Comparison of ENCODE assay signal across 20 cellular contexts in the genomic region with DNA sequence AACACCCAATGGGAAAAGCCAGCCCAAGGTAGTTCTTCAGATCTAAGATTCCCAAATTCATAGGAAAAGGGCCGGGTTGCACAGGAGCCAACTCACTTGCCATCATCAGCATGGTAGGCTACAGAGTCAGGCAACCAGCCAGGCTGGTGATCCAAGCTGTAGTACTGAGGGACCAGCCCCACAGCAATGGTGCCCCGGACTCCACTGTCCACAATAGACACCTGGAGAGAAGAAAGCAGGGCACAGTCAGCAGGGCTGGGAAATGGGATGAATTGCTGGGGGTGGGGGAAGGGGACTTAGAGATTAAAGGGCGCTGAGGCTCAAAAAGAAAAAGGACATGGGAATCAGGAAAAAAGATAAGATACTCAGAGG. TPM values are rescaled to one million over a fixed set of nuclear protein-coding genes. Genes with fewer than 3 reads are reported as not detected.
DNase-seq lines count a peak whose midpoint lies in the region; ATAC-seq and TF ChIP-seq lines count a peak whose summit lies in the region.
"Had no signal": no experiment of that assay in that cellular context is flagged by ENCODE, and none has a peak within 500 bp of the region (broad histone marks: within the 10 kb centered on the region; RNA-seq: fewer than 3 reads in every experiment).

No MANE protein-coding gene starts in this region.

- H3K27me3 Mint-ChIP-seq in CD14-positive monocyte (ENCODE audit: low read depth in 3 of 3) (no peaks in the 10 kb centered on the region), mesothelial cell of epicardium (ENCODE audit: low read depth) (no peaks in the 10 kb centered on the region)
- no peaks in the 10 kb centered on the region for H3K27me3 Mint-ChIP-seq in activated T-helper 17 cell treated with anti-CD3 and anti-CD28 coated beads, Interleukin-2, amount 50 U/mL, for 72 hours

- ATAC-seq in activated T-helper 17 cell treated with anti-CD3 and anti-CD28 coated beads, Interleukin-2, amount 50 U/mL, for 72 hours (replicated peaks), result no peak
- ATAC-seq in GM18858 (IDR thresholded peaks at IDR 0.05; ENCODE audit: unreplicated experiment), result no peak

- H3K27ac Mint-ChIP-seq in CD14-positive monocyte (peak overlapping the region in 4 of 7 donors; percentile 3 to 51 (median 25)), mesothelial cell of epicardium (peak overlapping the region; percentile 77)
- peak overlapping the region; percentile 34 for H3K27ac Mint-ChIP-seq in activated T-helper 17 cell treated with anti-CD3 and anti-CD28 coated beads, Interleukin-2, amount 50 U/mL, for 72 hours

- H3K9me3 ChIP-seq in stomach smooth muscle (ENCODE audit: control insufficient read depth in 2 of 2, low read length in 2 of 2) (no peaks in the 10 kb centered on the region), BE2C (no peaks in the 10 kb centered on the region)

- H3K9me3 Mint-ChIP-seq in CD14-positive monocyte (no peaks in the 10 kb centered on the region), mesothelial cell of epicardium (no peaks in the 10 kb centered on the region)
- H3K9me3 Mint-ChIP-seq in activated T-helper 17 cell treated with anti-CD3 and anti-CD28 coated beads, Interleukin-2, amount 50 U/mL, for 72 hours, result no peaks in the 10 kb centered on the region

- H3K4me1 ChIP-seq in stomach smooth muscle (ENCODE audit: control insufficient read depth, insufficient read depth, low read length) (peaks cover 66% of the 10 kb centered on the region), BE2C (peaks cover 12% of the 10 kb centered on the region)

- peak overlapping the region; percentile 49 for H3K27ac ChIP-seq in stomach smooth muscle (ENCODE audit: low read length)
- H3K27ac ChIP-seq: C4-2B had no signal

- H3K36me3 Mint-ChIP-seq in CD14-positive monocyte, result peaks cover 67 to 72% of the 10 kb centered on the region in 2 donors
- H3K36me3 Mint-ChIP-seq in activated T-helper 17 cell treated with anti-CD3 and anti-CD28 coated beads, Interleukin-2, amount 50 U/mL, for 72 hours (ENCODE audit: low read depth), result peaks cover 77% of the 10 kb centered on the region
- peaks cover 11% of the 10 kb centered on the region for H3K36me3 Mint-ChIP-seq in mesothelial cell of epicardium

- H3K36me3 ChIP-seq in stomach smooth muscle (ENCODE audit: control insufficient read depth in 2 of 2, insufficient read depth in 2 of 2, low read length in 2 of 2) (peaks cover 20 to 35% of the 10 kb centered on the region in 2 donors), BE2C (no peaks in the 10 kb centered on the region; the same call in none of the 2 replicates)

- DNase-seq in CD14-positive monocyte (ENCODE audit: low spot score) (no peak), mesothelial cell of epicardium (ENCODE audit: low spot score in 2 of 2, unreplicated experiment in 2 of 2) (no peak), BE2C (no peak), NCI-H1105 (lab: John Stamatoyannopoulos, UW) (no peak)
- DNase-seq: COR-L47, GF-D8, IMR-90, Kasumi-1, NCI-H1105 treated with DMSO at 0.1 percent for 48 hours, NCI-H1694 treated with DMSO at 0.1 percent for 48 hours, NCI-H2107, NCI-H2227 treated with DMSO at 0.1 percent for 48 hours, NCI-H524 had no signal

- H3K27me3 ChIP-seq in stomach smooth muscle (ENCODE audit: control insufficient read depth in 1 of 2, insufficient read depth in 2 of 2, low read length in 2 of 2) (no peaks in the 10 kb centered on the region), BE2C (no peaks in the 10 kb centered on the region)

- H3K4me3 Mint-ChIP-seq in CD14-positive monocyte (no peak overlapping the region), mesothelial cell of epicardium (no peak overlapping the region)
- no peak overlapping the region for H3K4me3 Mint-ChIP-seq in activated T-helper 17 cell treated with anti-CD3 and anti-CD28 coated beads, Interleukin-2, amount 50 U/mL, for 72 hours

- H3K9ac ChIP-seq in stomach smooth muscle (ENCODE audit: low read length in 2 of 2), result no peak overlapping the region

- H3K4me1 Mint-ChIP-seq in CD14-positive monocyte, result peaks cover 54% of the 10 kb centered on the region
- peaks cover 28% of the 10 kb centered on the region for H3K4me1 Mint-ChIP-seq in activated T-helper 17 cell treated with anti-CD3 and anti-CD28 coated beads, Interleukin-2, amount 50 U/mL, for 72 hours
- H3K4me1 Mint-ChIP-seq in mesothelial cell of epicardium, result peaks cover 78% of the 10 kb centered on the region

- intact Hi-C loops in CD14-positive monocyte (cut with micrococcal nuclease), result no loop called here

- TF ChIP-seq CTCF in CD14-positive monocyte (IDR thresholded peaks at IDR 0.05), result no peak
- no peak for TF ChIP-seq CTCF in mesothelial cell of epicardium (IDR thresholded peaks at IDR 0.05; ENCODE audit: unreplicated experiment)
- TF ChIP-seq CTCF in BE2C (IDR thresholded peaks at IDR 0.05; ENCODE audit: low read depth, low read length), result no peak

- no peak overlapping the region for H3K4me3 ChIP-seq in stomach smooth muscle (ENCODE audit: low read length in 2 of 2)
- no peak overlapping the region for H3K4me3 ChIP-seq in BE2C (ENCODE audit: low read depth, low read length)

RNA-seq across cellular contexts. Expression of a gene that starts 4.2 kb away (rescaled TPM):
- 10 to 100 TPM; 21.8 to 26.9 TPM for polyA plus RNA-seq in CD14-positive monocyte
- total RNA-seq in activated T-helper 17 cell treated with anti-CD3 and anti-CD28 coated beads, Interleukin-2, amount 50 U/mL, for 72 hours, result 10 to 100 TPM; 25.4 to 28.8 TPM
- total RNA-seq in mesothelial cell of epicardium, result 20.2 to 20.9 TPM (median 20.6 TPM) in 3 replicates
- polyA plus RNA-seq in BE2C (2012; ENCODE audit: insufficient read depth, insufficient read length, low read depth), result 30.5 TPM

RNA-seq across cellular contexts. Expression of a gene that starts 22.5 kb away (rescaled TPM):
- not detected for polyA plus RNA-seq in CD14-positive monocyte
- 1 to 10 TPM in 1 of 2 donors, under 1 TPM in 1; 0.45 to 6.0 TPM for total RNA-seq in activated T-helper 17 cell treated with anti-CD3 and anti-CD28 coated beads, Interleukin-2, amount 50 U/mL, for 72 hours
- total RNA-seq in mesothelial cell of epicardium, result 70.3 to 77.2 TPM (median 75.6 TPM) in 3 replicates
- polyA plus RNA-seq in BE2C (2012; ENCODE audit: insufficient read depth, insufficient read length, low read depth), result not detected

RNA-seq across cellular contexts. Expression of a gene that starts 25.1 kb away (rescaled TPM):
- polyA plus RNA-seq in CD14-positive monocyte, result under 1 TPM; 0.36 to 0.43 TPM
- 1 to 10 TPM in 1 of 2 donors, under 1 TPM in 1; 0.69 to 4.6 TPM for total RNA-seq in activated T-helper 17 cell treated with anti-CD3 and anti-CD28 coated beads, Interleukin-2, amount 50 U/mL, for 72 hours
- 78.8 to 91.7 TPM (median 86.4 TPM) in 3 replicates for total RNA-seq in mesothelial cell of epicardium
- 28.1 TPM for polyA plus RNA-seq in BE2C (2012; ENCODE audit: insufficient read depth, insufficient read length, low read depth)

RNA-seq across cellular contexts. Expression of a gene that starts 28.3 kb away (rescaled TPM):
- not detected for polyA plus RNA-seq in CD14-positive monocyte
- total RNA-seq in activated T-helper 17 cell treated with anti-CD3 and anti-CD28 coated beads, Interleukin-2, amount 50 U/mL, for 72 hours, result 1 to 10 TPM in 1 of 2 donors, under 1 TPM in 1; 0.28 to 1.1 TPM
- total RNA-seq in mesothelial cell of epicardium, result 0.13 to 0.40 TPM (median 0.20 TPM) in 3 replicates
- polyA plus RNA-seq in BE2C (2012; ENCODE audit: insufficient read depth, insufficient read length, low read depth), result not detected
- total RNA-seq: A673, Daoy, HT1080 had no signal

Comparison
In these comparisons a context has a peak if more than half of its experiments do, and no peak if none do; other contexts are left out.
1. H3K27ac Mint-ChIP-seq: peak in every context shown above with its lines; median percentile 77 in mesothelial cell of epicardium; 34 in activated T-helper 17 cell treated with anti-CD3 and anti-CD28 coated beads, Interleukin-2, amount 50 U/mL, for 72 hours; 25 in CD14-positive monocyte.
2. RNA of a gene that starts 22.5 kb away (total RNA-seq): 70.3 to 77.2 TPM in mesothelial cell of epicardium; 0.45 to 6.0 TPM in activated T-helper 17 cell treated with anti-CD3 and anti-CD28 coated beads, Interleukin-2, amount 50 U/mL, for 72 hours; every median in the first group is over 10 times any median in the second.
3. RNA of a gene that starts 25.1 kb away (total RNA-seq): 78.8 to 91.7 TPM in mesothelial cell of epicardium; 0.69 to 4.6 TPM in activated T-helper 17 cell treated with anti-CD3 and anti-CD28 coated beads, Interleukin-2, amount 50 U/mL, for 72 hours; every median in the first group is over 10 times any median in the second.